ENCODE assay signal across 10 cellular contexts in genomic region chr1:2539312-2539907, GRCh38. TPM values are rescaled to one million over a fixed set of nuclear protein-coding genes. Genes with fewer than 3 reads are reported as not detected.
DNase-seq lines count a peak whose midpoint lies in the region; ATAC-seq and TF ChIP-seq lines count a peak whose summit lies in the region.
"Had no signal": no experiment of that assay in that cellular context is flagged by ENCODE, and none has a peak within 500 bp of the region (broad histone marks: within the 10 kb centered on the region; RNA-seq: fewer than 3 reads in every experiment).

No MANE protein-coding gene starts in this region.

- H3K9me3 ChIP-seq in neuronal stem cell (replicated peaks in 1 of 2; ENCODE audit: control insufficient read depth in 2 of 2, insufficient read depth in 1 of 2, low read depth in 1 of 2, low read length in 2 of 2) (peaks cover 4 to 5% of the 10 kb centered on the region in 2 donors), esophagus muscularis mucosa (no peaks in the 10 kb centered on the region)

- H3K4me1 Mint-ChIP-seq in activated naive CD8-positive, alpha-beta T cell treated with anti-CD3 and anti-CD28 coated beads, Interleukin-2, amount 50 U/mL, for 24 hours = peaks cover 2% of the 10 kb centered on the region

- H3K79me1 ChIP-seq in neuronal stem cell (ENCODE audit: low read depth, low read length) = peaks cover 12% of the 10 kb centered on the region

- peaks cover 6% of the 10 kb centered on the region for H3K27me3 Mint-ChIP-seq in activated naive CD8-positive, alpha-beta T cell treated with anti-CD3 and anti-CD28 coated beads, Interleukin-2, amount 50 U/mL, for 24 hours

- peak overlapping the region; percentile 99 for H2AK5ac ChIP-seq in neuronal stem cell (ENCODE audit: low read depth, low read length)

- no peak overlapping the region for H3K4me3 ChIP-seq in GM12875 (ENCODE audit: low read depth, low read length)
- no peak overlapping the region for H3K4me3 ChIP-seq in NB4 (ENCODE audit: low read depth, low read length)
- H3K4me3 ChIP-seq in neuronal stem cell (ENCODE audit: low read length in 2 of 2) = no peak overlapping the region
- no peak overlapping the region for H3K4me3 ChIP-seq in esophagus muscularis mucosa

- H3K4me3 Mint-ChIP-seq in activated naive CD8-positive, alpha-beta T cell treated with anti-CD3 and anti-CD28 coated beads, Interleukin-2, amount 50 U/mL, for 24 hours = no peak overlapping the region

- no peak overlapping the region for H3K27ac Mint-ChIP-seq in activated naive CD8-positive, alpha-beta T cell treated with anti-CD3 and anti-CD28 coated beads, Interleukin-2, amount 50 U/mL, for 24 hours

- peak overlapping the region; percentile 100 for H2BK120ac ChIP-seq in neuronal stem cell (ENCODE audit: low read depth, low read length)

- TF ChIP-seq CTCF in GM12875 (IDR thresholded peaks at IDR 0.05; ENCODE audit: borderline replicate concordance, insufficient read depth, low read depth, low read length) (peak; percentile 54), NB4 (IDR thresholded peaks at IDR 0.05; ENCODE audit: low read depth, low read length) (peak; percentile 29), esophagus muscularis mucosa (IDR thresholded peaks at IDR 0.05) (peak in 1 of 3 experiments; percentile 12)

- H3K36me3 ChIP-seq in neuronal stem cell (replicated peaks in 1 of 2; ENCODE audit: control insufficient read depth in 2 of 2, insufficient read depth in 2 of 2, low read length in 2 of 2) = no peaks in the 10 kb centered on the region
- no peaks in the 10 kb centered on the region for H3K36me3 ChIP-seq in esophagus muscularis mucosa

- ATAC-seq in activated naive CD8-positive, alpha-beta T cell treated with anti-CD3 and anti-CD28 coated beads, Interleukin-2, amount 50 U/mL, for 24 hours = peak; percentile 35
- ATAC-seq in GM19397 (IDR thresholded peaks at IDR 0.05; ENCODE audit: unreplicated experiment) = no peak

- no peak overlapping the region for H3K4me2 ChIP-seq in neuronal stem cell (ENCODE audit: insufficient read depth, low read length, poor library complexity, severe bottlenecking)

- H3K36me3 Mint-ChIP-seq in activated naive CD8-positive, alpha-beta T cell treated with anti-CD3 and anti-CD28 coated beads, Interleukin-2, amount 50 U/mL, for 24 hours (ENCODE audit: low read depth) = no peaks in the 10 kb centered on the region

- TF ChIP-seq POLR2A in NB4 (IDR thresholded peaks at IDR 0.05; ENCODE audit: extremely low read depth, insufficient read length) (no peak), esophagus muscularis mucosa (IDR thresholded peaks at IDR 0.05; ENCODE audit: low read depth) (no peak)

- H4K8ac ChIP-seq in neuronal stem cell (ENCODE audit: low read depth, low read length) = no peak overlapping the region

- WGBS in neuronal stem cell (ENCODE audit: extremely low coverage in 2 of 2, insufficient read length in 2 of 2, insufficient replicate concordance in 1 of 2), 2 donors = no CpG with 5 or more reads among the region's 12 CpGs
- WGBS in esophagus muscularis mucosa = 78% methylated on average over 10 of the region's 12 CpGs

- TF ChIP-seq EP300 in esophagus muscularis mucosa (IDR thresholded peaks at IDR 0.05) = no peak

- peak overlapping the region; percentile 79 for H3K4ac ChIP-seq in neuronal stem cell (ENCODE audit: low read length)

- H3K23ac ChIP-seq in neuronal stem cell (ENCODE audit: low read depth, low read length, poor library complexity) = peak overlapping the region; percentile 50

- H2AFZ ChIP-seq in neuronal stem cell (ENCODE audit: low read length) = no peak overlapping the region

- peak overlapping the region; percentile 74 for H4K91ac ChIP-seq in neuronal stem cell (ENCODE audit: low read depth, low read length, poor library complexity)

- no peak overlapping the region for H3K14ac ChIP-seq in neuronal stem cell (ENCODE audit: low read length)

- peak overlapping the region; percentile 96 for H2BK5ac ChIP-seq in neuronal stem cell (ENCODE audit: low read length)

- peaks cover 0 to 48% (median 6%) of the 10 kb centered on the region in 3 experiments for H3K27me3 ChIP-seq in neuronal stem cell (ENCODE audit: control insufficient read depth in 3 of 3, insufficient read depth in 3 of 3, low read depth in 1 of 3, low read length in 3 of 3)
- peaks cover 0 to 98% (median 12%) of the 10 kb centered on the region in 4 donors for H3K27me3 ChIP-seq in esophagus muscularis mucosa

- H3K27ac ChIP-seq in neuronal stem cell (replicated peaks; ENCODE audit: low read length) (no peak overlapping the region), esophagus muscularis mucosa (replicated peaks in 1 of 4) (no peak overlapping the region)

- peak overlapping the region; percentile 13 for H2BK15ac ChIP-seq in neuronal stem cell (ENCODE audit: low read length)

- DNase-seq in NB4 (ENCODE audit: low read depth) = peak; percentile 45
- DNase-seq in activated naive CD8-positive, alpha-beta T cell treated with anti-CD3 and anti-CD28 coated beads, Interleukin-2, amount 50 U/mL, for 24 hours = no peak
- no peak for DNase-seq in neuronal stem cell (ENCODE audit: low spot score)
- DNase-seq in esophagus muscularis mucosa (ENCODE audit: extremely low spot score) = no peak
- no peak for DNase-seq in putamen (ENCODE audit: low spot score)
- DNase-seq in cerebellum (ENCODE audit: low spot score) = no peak
- DNase-seq: mesenchymal stem cell had no signal

- H3K4me1 ChIP-seq in neuronal stem cell (ENCODE audit: control insufficient read depth in 2 of 2, insufficient read depth in 1 of 2, low read depth in 1 of 2, low read length in 2 of 2) (peaks cover 40 to 63% of the 10 kb centered on the region in 2 donors), esophagus muscularis mucosa (peaks cover 18 to 25% (median 24%) of the 10 kb centered on the region in 4 donors)

- H3K9me3 Mint-ChIP-seq in activated naive CD8-positive, alpha-beta T cell treated with anti-CD3 and anti-CD28 coated beads, Interleukin-2, amount 50 U/mL, for 24 hours = no peaks in the 10 kb centered on the region

- peak overlapping the region; percentile 51 for H3K9ac ChIP-seq in neuronal stem cell (ENCODE audit: low read depth, low read length, poor library complexity)

- peak overlapping the region; percentile 94 for H3K18ac ChIP-seq in neuronal stem cell (ENCODE audit: low read length)

- intact Hi-C loops in esophagus muscularis mucosa (cut with DNase I) = no loop called here

- peak overlapping the region; percentile 84 for H2BK12ac ChIP-seq in neuronal stem cell (ENCODE audit: low read length)

RNA-seq across cellular contexts. Expression of gene HES5, which starts 9.3 kb away (rescaled TPM):
- 208 TPM for polyA plus RNA-seq in neuronal stem cell (2013, experiment 1 of 2)
- polyA plus RNA-seq in neuronal stem cell (2013, experiment 2 of 2) = 209 TPM
- under 1 TPM in 2 of 4 donors, not detected in 2; 0.19 to 0.33 TPM for total RNA-seq in esophagus muscularis mucosa
- 62.8 TPM for total RNA-seq in cerebellum
- total RNA-seq: NCI-H460 had no signal

RNA-seq across cellular contexts. Expression of gene PANK4, which starts 13.0 kb away (rescaled TPM):
- polyA plus RNA-seq in neuronal stem cell (2013, experiment 1 of 2) = 23.5 TPM
- 22.7 TPM for polyA plus RNA-seq in neuronal stem cell (2013, experiment 2 of 2)
- total RNA-seq in esophagus muscularis mucosa = 10 to 100 TPM; 22.5 to 48.9 (median 37.9) TPM
- 31.1 TPM for total RNA-seq in cerebellum

RNA-seq across cellular contexts. Expression of gene TNFRSF14, which starts 16.8 kb away (rescaled TPM):
- 1.1 TPM for polyA plus RNA-seq in neuronal stem cell (2013, experiment 1 of 2)
- 1.3 TPM for polyA plus RNA-seq in neuronal stem cell (2013, experiment 2 of 2)
- total RNA-seq in esophagus muscularis mucosa (10 to 100 TPM; 26.2 to 49.2 (median 42.5) TPM), cerebellum (2.4 TPM)

RNA-seq across cellular contexts. Expression of gene PRXL2B, which starts 47.2 kb away (rescaled TPM):
- polyA plus RNA-seq in neuronal stem cell (2013, experiment 1 of 2) = 35.1 TPM
- polyA plus RNA-seq in neuronal stem cell (2013, experiment 2 of 2) = 35.3 TPM
- total RNA-seq in esophagus muscularis mucosa (10 to 100 TPM in 3 of 4 donors, 1 to 10 TPM in 1; 7.9 to 18.8 (median 14.8) TPM), cerebellum (12.1 TPM)

Comparison
In these comparisons a context has a peak if more than half of its experiments do, and no peak if none do; other contexts are left out.
1. RNA of gene HES5, which starts 9.3 kb away (total RNA-seq): 62.8 TPM in cerebellum (single experiment); 0.19 to 0.33 TPM in esophagus muscularis mucosa; every median in the first group is over 10 times any median in the second.